In genomic region chr22:49964136-49964492, GRCh38 we compare ENCODE assay signal across 9 cellular contexts. TPM values are rescaled to one million over a fixed set of nuclear protein-coding genes. Genes with fewer than 3 reads are reported as not detected.
A peak's percentile ranks its signal among the peaks of the same experiment; 100 is the strongest.
DNase-seq lines count a peak whose midpoint lies in the region; ATAC-seq lines count a peak whose summit lies in the region.
"Had no signal": no experiment of that assay in that cellular context is flagged by ENCODE, and none has a peak within 500 bp of the region (broad histone marks: within the 10 kb centered on the region; RNA-seq: fewer than 3 reads in every experiment).

No MANE protein-coding gene starts in this region.

- peak overlapping the region; percentile 73 for H3K27ac Mint-ChIP-seq in activated CD8-positive, alpha-beta memory T cell treated with anti-CD3 and anti-CD28 coated beads, Interleukin-2, amount 10 ng/mL, durations not matched to agents 7 days and 5 days
- peak overlapping the region; percentile 88 for H3K27ac Mint-ChIP-seq in activated naive CD8-positive, alpha-beta T cell

- CTCF ChIA-PET in activated CD8-positive, alpha-beta memory T cell treated with anti-CD3 and anti-CD28 coated beads, Interleukin-2, amount 10 ng/mL, durations not matched to agents 7 days and 5 days (lab: Charles Lee), result no interaction called here

- H3K9me3 Mint-ChIP-seq in activated CD8-positive, alpha-beta memory T cell treated with anti-CD3 and anti-CD28 coated beads, Interleukin-2, amount 10 ng/mL, durations not matched to agents 7 days and 5 days (ENCODE audit: low read depth), result no peaks in the 10 kb centered on the region
- H3K9me3 Mint-ChIP-seq in activated naive CD8-positive, alpha-beta T cell (ENCODE audit: low read depth), result no peaks in the 10 kb centered on the region

- peaks cover 23% of the 10 kb centered on the region for H3K36me3 Mint-ChIP-seq in activated CD8-positive, alpha-beta memory T cell treated with anti-CD3 and anti-CD28 coated beads, Interleukin-2, amount 10 ng/mL, durations not matched to agents 7 days and 5 days
- H3K36me3 Mint-ChIP-seq in activated naive CD8-positive, alpha-beta T cell, result peaks cover 4% of the 10 kb centered on the region

- H3K27ac ChIP-seq in substantia nigra (ENCODE audit: low read depth, low read length, poor library complexity, severe bottlenecking), result peak overlapping the region; percentile 93

- H3K4me1 Mint-ChIP-seq in activated CD8-positive, alpha-beta memory T cell treated with anti-CD3 and anti-CD28 coated beads, Interleukin-2, amount 10 ng/mL, durations not matched to agents 7 days and 5 days, result peaks cover 26% of the 10 kb centered on the region
- H3K4me1 Mint-ChIP-seq in activated naive CD8-positive, alpha-beta T cell (ENCODE audit: low read depth), result peaks cover 25% of the 10 kb centered on the region

- peak overlapping the region; percentile 86 for H3K4me3 Mint-ChIP-seq in activated CD8-positive, alpha-beta memory T cell treated with anti-CD3 and anti-CD28 coated beads, Interleukin-2, amount 10 ng/mL, durations not matched to agents 7 days and 5 days
- peak overlapping the region; percentile 91 for H3K4me3 Mint-ChIP-seq in activated naive CD8-positive, alpha-beta T cell

- no peaks in the 10 kb centered on the region for H3K27me3 Mint-ChIP-seq in activated CD8-positive, alpha-beta memory T cell treated with anti-CD3 and anti-CD28 coated beads, Interleukin-2, amount 10 ng/mL, durations not matched to agents 7 days and 5 days
- no peaks in the 10 kb centered on the region for H3K27me3 Mint-ChIP-seq in activated naive CD8-positive, alpha-beta T cell

- peak; percentile 49 for DNase-seq in activated CD8-positive, alpha-beta memory T cell treated with anti-CD3 and anti-CD28 coated beads, Interleukin-2, amount 10 ng/mL, durations not matched to agents 7 days and 5 days
- no peak for DNase-seq in activated CD8-positive, alpha-beta memory T cell treated with anti-CD3 and anti-CD28 coated beads for 24 hours
- peak; percentile 46 for DNase-seq in left lobe of liver (ENCODE audit: low spot score)
- no peak for DNase-seq in substantia nigra (lab: John Stamatoyannopoulos, UW)
- no peak for DNase-seq in OCI-M2 (lab: John Stamatoyannopoulos, UW; ENCODE audit: unreplicated experiment)
- DNase-seq in NOMO-1 (lab: John Stamatoyannopoulos, UW; ENCODE audit: unreplicated experiment in 2 of 2), result no peak
- DNase-seq in CD1c-positive myeloid dendritic cell (ENCODE audit: extremely low spot score), result no peak

- no peak for ATAC-seq in activated CD8-positive, alpha-beta memory T cell treated with anti-CD3 and anti-CD28 coated beads, Interleukin-2, amount 10 ng/mL, durations not matched to agents 7 days and 5 days
- no peak for ATAC-seq in left lobe of liver

RNA-seq across cellular contexts. Expression of gene PIM3, which starts 3.5 kb away (rescaled TPM):
- 10 to 100 TPM; 53.4 to 79.7 TPM for total RNA-seq in activated CD8-positive, alpha-beta memory T cell treated with anti-CD3 and anti-CD28 coated beads, Interleukin-2, amount 10 ng/mL, durations not matched to agents 7 days and 5 days
- 36.8 TPM for total RNA-seq in left lobe of liver

RNA-seq across cellular contexts. Expression of gene CRELD2, which starts 45.7 kb away (rescaled TPM):
- 10 to 100 TPM; 43.9 to 51.2 TPM for total RNA-seq in activated CD8-positive, alpha-beta memory T cell treated with anti-CD3 and anti-CD28 coated beads, Interleukin-2, amount 10 ng/mL, durations not matched to agents 7 days and 5 days
- 65.1 TPM for total RNA-seq in left lobe of liver

RNA-seq across cellular contexts. Expression of gene ALG12, which starts 45.9 kb away (rescaled TPM):
- total RNA-seq in activated CD8-positive, alpha-beta memory T cell treated with anti-CD3 and anti-CD28 coated beads, Interleukin-2, amount 10 ng/mL, durations not matched to agents 7 days and 5 days, result 10 to 100 TPM; 16.8 to 18.8 TPM
- total RNA-seq in left lobe of liver, result 19.1 TPM

RNA-seq across cellular contexts. Expression of gene IL17REL, which starts 48.5 kb away (rescaled TPM):
- under 1 TPM in 1 of 2 experiments, not detected in 1; 0.05 TPM for total RNA-seq in activated CD8-positive, alpha-beta memory T cell treated with anti-CD3 and anti-CD28 coated beads, Interleukin-2, amount 10 ng/mL, durations not matched to agents 7 days and 5 days
- total RNA-seq in left lobe of liver, result not detected
- total RNA-seq: RPMI7951 had no signal

Comparison
In these comparisons a context has a peak if more than half of its experiments do, and no peak if none do; other contexts are left out.
1. DNase-seq: peak in activated CD8-positive, alpha-beta memory T cell treated with anti-CD3 and anti-CD28 coated beads, Interleukin-2, amount 10 ng/mL, durations not matched to agents 7 days and 5 days (single experiment) and left lobe of liver (single experiment); none in activated CD8-positive, alpha-beta memory T cell treated with anti-CD3 and anti-CD28 coated beads for 24 hours (single experiment), substantia nigra (0 of 49), OCI-M2 (single experiment), NOMO-1 (0 of 2) and CD1c-positive myeloid dendritic cell (single experiment).